Comparison of ENCODE assay signal across 10 cellular contexts in genomic region chr5:172429201-172429940, GRCh38. TPM values are rescaled to one million over a fixed set of nuclear protein-coding genes. Genes with fewer than 3 reads are reported as not detected.
DNase-seq lines count a peak whose midpoint lies in the region; ATAC-seq and TF ChIP-seq lines count a peak whose summit lies in the region.
"Had no signal": no experiment of that assay in that cellular context is flagged by ENCODE, and none has a peak within 500 bp of the region (broad histone marks: within the 10 kb centered on the region; RNA-seq: fewer than 3 reads in every experiment).

No MANE protein-coding gene starts in this region.

- no peak overlapping the region for H2AFZ ChIP-seq in GM23248

- H3K27me3 Mint-ChIP-seq in naive thymus-derived CD8-positive, alpha-beta T cell = peaks cover 0 to 13% (median 3%) of the 10 kb centered on the region in 5 donors

- H3K9me2 ChIP-seq in GM23248 (ENCODE audit: insufficient read depth) = no peaks in the 10 kb centered on the region

- H3K27me3 ChIP-seq in GM23248 (replicated peaks; ENCODE audit: insufficient read depth) = no peaks in the 10 kb centered on the region
- H3K27me3 ChIP-seq in stomach = no peaks in the 10 kb centered on the region

- peak overlapping the region; percentile 43 for H3K4me2 ChIP-seq in GM23248 (ENCODE audit: unreplicated experiment)

- intact Hi-C loops in left colon (cut with DNase I, micrococcal nuclease) (no loop called here), stomach (cut with DNase I; ENCODE audit: low total_unique reads) (no loop called here)

- no peak for TF ChIP-seq EP300 in stomach (IDR thresholded peaks at IDR 0.05)

- H3K9me3 Mint-ChIP-seq in naive thymus-derived CD8-positive, alpha-beta T cell = no peaks in the 10 kb centered on the region
- H3K9me3 Mint-ChIP-seq: activated B cell treated with CpG ODN at 0.5 μM for 24 hours had no signal

- H3K9me3 ChIP-seq in GM23248 (ENCODE audit: low read depth) = no peaks in the 10 kb centered on the region
- no peaks in the 10 kb centered on the region for H3K9me3 ChIP-seq in stomach

- in situ Hi-C loops in GM23248 (cut with MboI) = no loop called here

- H3K79me2 ChIP-seq in GM23248 (ENCODE audit: insufficient read depth) = peaks cover 90% of the 10 kb centered on the region

- no peak overlapping the region for H3K4me3 ChIP-seq in GM23248
- H3K4me3 ChIP-seq in cardiac fibroblast (replicated peaks in 1 of 2; ENCODE audit: low read depth in 2 of 2, low read length in 2 of 2) = no peak overlapping the region
- no peak overlapping the region for H3K4me3 ChIP-seq in stomach

- TF ChIP-seq CTCF in cardiac fibroblast (IDR thresholded peaks at IDR 0.05; ENCODE audit: low read depth, low read length) (no peak), stomach (IDR thresholded peaks at IDR 0.05) (no peak)

- 7 to 13% methylated on average over 8 of the region's 8 CpGs for WGBS in GM23248 (ENCODE audit: low coverage in 1 of 2, low lambda C conversion rate in 2 of 2, missing lambda C conversion rate in 2 of 2), 2 experiments
- 41 to 69% (median 58%) methylated on average over 7 to 8 of the region's 8 CpGs for WGBS in stomach, 5 donors

- H3K36me3 ChIP-seq in GM23248 (ENCODE audit: low read depth) (no peaks in the 10 kb centered on the region), stomach (no peaks in the 10 kb centered on the region)

- H4K20me1 ChIP-seq in GM23248 (ENCODE audit: insufficient read depth) = no peaks in the 10 kb centered on the region

- peak; percentile 95 for DNase-seq in GM23248
- peak; percentile 88 to 90 for DNase-seq in cardiac fibroblast (ENCODE audit: low read depth in 2 of 2)
- DNase-seq in left colon = no peak
- no peak for DNase-seq in stomach
- DNase-seq in naive thymus-derived CD8-positive, alpha-beta T cell = no peak
- DNase-seq in NCI-H2081 treated with DMSO at 0.1 percent for 48 hours (lab: John Stamatoyannopoulos, UW) = no peak
- DNase-seq in activated CD4-positive, alpha-beta T cell treated with anti-CD3 and anti-CD28 coated beads for 48 hours = no peak
- DNase-seq in stimulated activated CD8-positive, alpha-beta memory T cell treated with anti-CD3 and anti-CD28 coated beads, Interleukin-4, amount 100 ng/mL, for 48 hours = no peak
- DNase-seq: activated B cell treated with CpG ODN at 0.5 μM for 24 hours, amygdala had no signal

- H3K36me3 Mint-ChIP-seq in naive thymus-derived CD8-positive, alpha-beta T cell = no peaks in the 10 kb centered on the region

- peak; percentile 24 for ATAC-seq in left colon
- ATAC-seq in naive thymus-derived CD8-positive, alpha-beta T cell = no peak

- no peak overlapping the region for H3K4me3 Mint-ChIP-seq in naive thymus-derived CD8-positive, alpha-beta T cell
- H3K4me3 Mint-ChIP-seq: activated B cell treated with CpG ODN at 0.5 μM for 24 hours had no signal

- peak overlapping the region; percentile 88 for H3K27ac ChIP-seq in GM23248
- H3K27ac ChIP-seq in stomach = peak overlapping the region; percentile 66 to 94 (median 84)

- no peak for TF ChIP-seq POLR2A in stomach (IDR thresholded peaks at IDR 0.05)

- H3K27ac Mint-ChIP-seq in naive thymus-derived CD8-positive, alpha-beta T cell = no peak overlapping the region
- H3K27ac Mint-ChIP-seq: activated B cell treated with CpG ODN at 0.5 μM for 24 hours had no signal

- H3K4me1 ChIP-seq in GM23248 (ENCODE audit: insufficient read depth) (peaks cover 38% of the 10 kb centered on the region), stomach (peaks cover 12 to 84% (median 68%) of the 10 kb centered on the region in 4 donors)

- H3K4me1 Mint-ChIP-seq in naive thymus-derived CD8-positive, alpha-beta T cell = peaks cover 0 to 3% (median 0%) of the 10 kb centered on the region in 4 donors
- H3K4me1 Mint-ChIP-seq: activated B cell treated with CpG ODN at 0.5 μM for 24 hours had no signal

- H3K9ac ChIP-seq in GM23248 = peak overlapping the region; percentile 67

- POLR2A ChIA-PET in naive thymus-derived CD8-positive, alpha-beta T cell (lab: Charles Lee) = no interaction called here

- peaks cover 34% of the 10 kb centered on the region for H3F3A ChIP-seq in GM23248 (ENCODE audit: insufficient read depth)

RNA-seq across cellular contexts. Expression of gene SH3PXD2B, which starts 25.0 kb away (rescaled TPM):
- total RNA-seq in GM23248 (2014; rRNA removed; shearing (Covaris generic)) = 19.8 and 20.7 TPM in 2 replicates
- polyA plus RNA-seq in GM23248 (2016; fragmentation: Nextera tagmentation; extraction: Ambion mirVana) = 15.2 and 15.5 TPM in 2 replicates
- total RNA-seq in left colon = 10 to 100 TPM; 11.1 to 12.6 TPM
- total RNA-seq in stomach = 10 to 100 TPM in 4 of 5 donors, 1 to 10 TPM in 1; 7.2 to 63.0 (median 35.1) TPM
- 10 to 100 TPM in 1 of 3 donors, 1 to 10 TPM in 2; 6.7 to 15.8 (median 7.4) TPM for polyA plus RNA-seq in stomach
- under 1 TPM; 0.47 to 0.55 TPM for total RNA-seq in naive thymus-derived CD8-positive, alpha-beta T cell
- under 1 TPM in 2 of 3 donors, not detected in 1; 0.09 to 0.10 TPM for polyA plus RNA-seq in naive thymus-derived CD8-positive, alpha-beta T cell

Comparison
In these comparisons a context has a peak if more than half of its experiments do, and no peak if none do; other contexts are left out.
1. DNase-seq: peak in GM23248 (single experiment) and cardiac fibroblast (2 of 2); none in left colon (0 of 2), stomach (single experiment), naive thymus-derived CD8-positive, alpha-beta T cell (0 of 10), NCI-H2081 treated with DMSO at 0.1 percent for 48 hours (single experiment), activated CD4-positive, alpha-beta T cell treated with anti-CD3 and anti-CD28 coated beads for 48 hours (single experiment) and stimulated activated CD8-positive, alpha-beta memory T cell treated with anti-CD3 and anti-CD28 coated beads, Interleukin-4, amount 100 ng/mL, for 48 hours (single experiment).
2. RNA of gene SH3PXD2B, which starts 25.0 kb away (total RNA-seq): 7.2 to 63.0 TPM in stomach, 19.8 to 20.7 TPM in GM23248 and 11.1 to 12.6 TPM in left colon; 0.47 to 0.55 TPM in naive thymus-derived CD8-positive, alpha-beta T cell; every median in the first group is over 4 times any median in the second.